11 cellular contexts compared by ENCODE assay signal in the genomic region with DNA sequence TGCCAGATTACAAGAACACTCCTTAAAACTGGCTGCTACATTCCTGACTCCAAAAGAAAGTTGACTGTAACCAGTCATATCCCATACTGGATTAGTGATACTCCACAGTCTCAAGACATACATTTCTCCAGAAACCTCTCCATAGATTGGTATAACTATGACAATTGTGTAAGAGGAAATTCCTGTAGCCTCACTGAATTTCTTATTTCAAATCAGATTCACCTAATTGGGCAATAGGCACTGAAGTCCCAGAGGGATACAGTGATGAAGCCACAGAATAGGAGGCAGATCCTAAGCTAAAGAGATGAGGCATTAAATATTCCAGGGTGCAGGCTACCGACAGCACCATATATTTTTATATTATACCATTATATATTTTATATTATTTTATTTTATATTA. TPM values are rescaled to one million over a fixed set of nuclear protein-coding genes. Genes with fewer than 3 reads are reported as not detected.
DNase-seq lines count a peak whose midpoint lies in the region; ATAC-seq lines count a peak whose summit lies in the region.
"Had no signal": no experiment of that assay in that cellular context is flagged by ENCODE, and none has a peak within 500 bp of the region (broad histone marks: within the 10 kb centered on the region; RNA-seq: fewer than 3 reads in every experiment).

No MANE protein-coding gene starts in this region.

- DNase-seq in EH (ENCODE audit: low read depth): peak; percentile 6
- no peak for DNase-seq in T-helper 17 cell
- peak; percentile 20 for DNase-seq in fibroblast of peridontal ligament (ENCODE audit: extremely low read depth)
- no peak for DNase-seq in MV-4-11 (lab: John Stamatoyannopoulos, UW)
- no peak for DNase-seq in T-helper 2 cell treated with Interferon-gamma antibody and Interleukin-4, amounts not matched to agents 5 μg/mL and 100 μg/mL, for 36 hours (ENCODE audit: low spot score)
- DNase-seq: DMS 273 treated with DMSO at 0.1 percent for 48 hours had no signal

- ATAC-seq in T-helper 17 cell: no peak
- no peak for ATAC-seq in HG02763 (IDR thresholded peaks at IDR 0.05; ENCODE audit: unreplicated experiment)
- ATAC-seq: A549, HepG2 had no signal

- H3K9me3 Mint-ChIP-seq in T-helper 2 cell treated with Interferon-gamma antibody and Interleukin-4, amounts not matched to agents 5 μg/mL and 100 μg/mL, for 36 hours: no peaks in the 10 kb centered on the region

- H3K27ac Mint-ChIP-seq in T-helper 17 cell: peak overlapping the region; percentile 16
- no peak overlapping the region for H3K27ac Mint-ChIP-seq in T-helper 2 cell treated with Interferon-gamma antibody and Interleukin-4, amounts not matched to agents 5 μg/mL and 100 μg/mL, for 36 hours

- H3K27me3 Mint-ChIP-seq in T-helper 17 cell: no peaks in the 10 kb centered on the region
- no peaks in the 10 kb centered on the region for H3K27me3 Mint-ChIP-seq in T-helper 2 cell treated with Interferon-gamma antibody and Interleukin-4, amounts not matched to agents 5 μg/mL and 100 μg/mL, for 36 hours (ENCODE audit: low read depth)

- peaks cover 37% of the 10 kb centered on the region for H3K4me1 Mint-ChIP-seq in T-helper 17 cell
- peaks cover 5% of the 10 kb centered on the region for H3K4me1 Mint-ChIP-seq in T-helper 2 cell treated with Interferon-gamma antibody and Interleukin-4, amounts not matched to agents 5 μg/mL and 100 μg/mL, for 36 hours (ENCODE audit: low read depth)

- no peaks in the 10 kb centered on the region for H3K9me3 ChIP-seq in T-helper 17 cell (ENCODE audit: control insufficient read depth, low read length, poor library complexity, severe bottlenecking)
- H3K9me3 ChIP-seq: A549, HAP-1 had no signal

- no peak overlapping the region for H3K4me3 Mint-ChIP-seq in T-helper 17 cell
- no peak overlapping the region for H3K4me3 Mint-ChIP-seq in T-helper 2 cell treated with Interferon-gamma antibody and Interleukin-4, amounts not matched to agents 5 μg/mL and 100 μg/mL, for 36 hours

- peaks cover 5% of the 10 kb centered on the region for H3K36me3 Mint-ChIP-seq in T-helper 17 cell (ENCODE audit: low read depth)
- peaks cover 30% of the 10 kb centered on the region for H3K36me3 Mint-ChIP-seq in T-helper 2 cell treated with Interferon-gamma antibody and Interleukin-4, amounts not matched to agents 5 μg/mL and 100 μg/mL, for 36 hours (ENCODE audit: low read depth)

RNA-seq across cellular contexts. Expression of gene UTY, which starts 39.0 kb away (rescaled TPM):
- total RNA-seq in T-helper 17 cell: 100 to 1,000 TPM; 110 to 113 TPM
- total RNA-seq: Daoy, HepG2 had no signal

Comparison
In these comparisons a context has a peak if more than half of its experiments do, and no peak if none do; other contexts are left out.
1. DNase-seq: peak in EH (single experiment) and fibroblast of peridontal ligament (single experiment); none in T-helper 17 cell (0 of 3), MV-4-11 (single experiment) and T-helper 2 cell treated with Interferon-gamma antibody and Interleukin-4, amounts not matched to agents 5 μg/mL and 100 μg/mL, for 36 hours (single experiment).